23 cellular contexts compared by ENCODE assay signal in the genomic region with DNA sequence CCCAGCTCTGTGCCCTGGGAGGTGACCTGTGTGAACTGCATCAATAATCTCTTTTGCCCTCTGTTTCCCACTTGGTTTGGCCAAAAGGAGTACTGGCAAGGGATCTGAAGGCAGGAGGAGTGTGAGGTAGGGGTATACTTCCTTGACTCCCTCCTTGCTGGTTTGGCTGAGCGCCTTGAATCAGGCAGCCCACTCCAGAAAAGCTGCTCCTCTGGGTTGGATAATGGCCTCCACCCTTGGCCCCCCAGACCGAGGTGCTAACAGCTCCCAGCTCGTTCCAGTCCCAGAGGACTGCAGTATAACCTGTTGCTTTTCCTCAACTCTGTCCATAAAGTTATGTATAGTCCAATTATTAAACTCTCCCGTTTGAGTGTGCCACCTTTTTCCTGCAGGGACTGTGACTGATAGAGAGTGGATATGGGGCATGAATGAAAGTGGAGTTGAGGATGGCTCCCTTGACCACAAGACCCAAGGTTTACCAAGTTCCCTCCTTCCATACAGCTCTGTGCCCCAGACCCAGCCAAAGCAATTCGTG.
"Had no signal": no experiment of that assay in that cellular context is flagged by ENCODE, and none has a peak within 500 bp of the region (broad histone marks: within the 10 kb centered on the region; RNA-seq: fewer than 3 reads in every experiment).

No MANE protein-coding gene starts in this region.

- H3K9me3 ChIP-seq: esophagus squamous epithelium, gastrocnemius medialis, left lung, lower lobe of right lung, mucosa of descending colon had no signal

- ATAC-seq: gastrocnemius medialis, left cardiac atrium, left ventricle myocardium superior, mucosa of descending colon had no signal

- DNase-seq: dermis blood vessel endothelial cell; dorsolateral prefrontal cortex; effector CD4-positive, alpha-beta T cell; effector memory CD4-positive, alpha-beta T cell; esophagus squamous epithelium; foreskin fibroblast; foreskin melanocyte; gastrocnemius medialis; glutamatergic neuron; head of caudate nucleus; hippocampal formation; left cardiac atrium; left lung; left ventricle myocardium superior; lower lobe of right lung; mesenchymal stem cell; mucosa of descending colon; naive B cell had no signal

- H3K27me3 ChIP-seq: gastrocnemius medialis had no signal

- H3K27ac ChIP-seq: coronary artery, dorsolateral prefrontal cortex, esophagus squamous epithelium, gastrocnemius medialis, left lung, lower lobe of right lung had no signal

- H3K4me3 ChIP-seq: coronary artery, dorsolateral prefrontal cortex, esophagus squamous epithelium, gastrocnemius medialis, left lung, lower lobe of right lung, mucosa of descending colon had no signal

- FAIRE-seq: colon, endothelial cell of umbilical vein, islet of Langerhans, keratinocyte had no signal

- H3K4me1 ChIP-seq: gastrocnemius medialis, left lung, lower lobe of right lung had no signal

- H3K36me3 ChIP-seq: esophagus squamous epithelium, gastrocnemius medialis, left lung, lower lobe of right lung had no signal
